In genomic region chr19:19627442-19627715, GRCh38 we compare ENCODE assay signal across 2 cellular contexts.
TF ChIP-seq lines count a peak whose summit lies in the region.

No MANE protein-coding gene starts in this region.

TF ChIP-seq in SK-N-SH, 30 proteins besides CTCF, POLR2A, EP300 and RAD21 (continued from another document):
- TF ChIP-seq, protein P1, sequence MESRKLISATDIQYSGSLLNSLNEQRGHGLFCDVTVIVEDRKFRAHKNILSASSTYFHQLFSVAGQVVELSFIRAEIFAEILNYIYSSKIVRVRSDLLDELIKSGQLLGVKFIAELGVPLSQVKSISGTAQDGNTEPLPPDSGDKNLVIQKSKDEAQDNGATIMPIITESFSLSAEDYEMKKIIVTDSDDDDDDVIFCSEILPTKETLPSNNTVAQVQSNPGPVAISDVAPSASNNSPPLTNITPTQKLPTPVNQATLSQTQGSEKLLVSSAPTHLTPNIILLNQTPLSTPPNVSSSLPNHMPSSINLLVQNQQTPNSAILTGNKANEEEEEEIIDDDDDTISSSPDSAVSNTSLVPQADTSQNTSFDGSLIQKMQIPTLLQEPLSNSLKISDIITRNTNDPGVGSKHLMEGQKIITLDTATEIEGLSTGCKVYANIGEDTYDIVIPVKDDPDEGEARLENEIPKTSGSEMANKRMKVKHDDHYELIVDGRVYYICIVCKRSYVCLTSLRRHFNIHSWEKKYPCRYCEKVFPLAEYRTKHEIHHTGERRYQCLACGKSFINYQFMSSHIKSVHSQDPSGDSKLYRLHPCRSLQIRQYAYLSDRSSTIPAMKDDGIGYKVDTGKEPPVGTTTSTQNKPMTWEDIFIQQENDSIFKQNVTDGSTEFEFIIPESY (IDR thresholded peaks at IDR 0.05; ENCODE audit: borderline replicate concordance, low read depth): no peak
- TF ChIP-seq, protein P2, sequence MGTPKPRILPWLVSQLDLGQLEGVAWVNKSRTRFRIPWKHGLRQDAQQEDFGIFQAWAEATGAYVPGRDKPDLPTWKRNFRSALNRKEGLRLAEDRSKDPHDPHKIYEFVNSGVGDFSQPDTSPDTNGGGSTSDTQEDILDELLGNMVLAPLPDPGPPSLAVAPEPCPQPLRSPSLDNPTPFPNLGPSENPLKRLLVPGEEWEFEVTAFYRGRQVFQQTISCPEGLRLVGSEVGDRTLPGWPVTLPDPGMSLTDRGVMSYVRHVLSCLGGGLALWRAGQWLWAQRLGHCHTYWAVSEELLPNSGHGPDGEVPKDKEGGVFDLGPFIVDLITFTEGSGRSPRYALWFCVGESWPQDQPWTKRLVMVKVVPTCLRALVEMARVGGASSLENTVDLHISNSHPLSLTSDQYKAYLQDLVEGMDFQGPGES (IDR thresholded peaks at IDR 0.05; ENCODE audit: low read depth, low read length): no peak
- TF ChIP-seq RCOR1 (IDR thresholded peaks at IDR 0.05; ENCODE audit: low read length) (no peak), FOXJ3 (CRISPR knock-in tag; IDR thresholded peaks at IDR 0.05) (no peak), RFX5 (IDR thresholded peaks at IDR 0.05; ENCODE audit: low read length) (no peak), MXI1 (IDR thresholded peaks at IDR 0.05; ENCODE audit: low read depth, low read length) (no peak), USF1 (IDR thresholded peaks at IDR 0.05; ENCODE audit: borderline replicate concordance, low read depth) (no peak)

TF ChIP-seq in SK-N-SH treated with all-trans-retinoic acid at 6 μM for 48 hours, 23 proteins besides CTCF, POLR2A, EP300 and RAD21 (continued from another document):
- TF ChIP-seq, protein P3, sequence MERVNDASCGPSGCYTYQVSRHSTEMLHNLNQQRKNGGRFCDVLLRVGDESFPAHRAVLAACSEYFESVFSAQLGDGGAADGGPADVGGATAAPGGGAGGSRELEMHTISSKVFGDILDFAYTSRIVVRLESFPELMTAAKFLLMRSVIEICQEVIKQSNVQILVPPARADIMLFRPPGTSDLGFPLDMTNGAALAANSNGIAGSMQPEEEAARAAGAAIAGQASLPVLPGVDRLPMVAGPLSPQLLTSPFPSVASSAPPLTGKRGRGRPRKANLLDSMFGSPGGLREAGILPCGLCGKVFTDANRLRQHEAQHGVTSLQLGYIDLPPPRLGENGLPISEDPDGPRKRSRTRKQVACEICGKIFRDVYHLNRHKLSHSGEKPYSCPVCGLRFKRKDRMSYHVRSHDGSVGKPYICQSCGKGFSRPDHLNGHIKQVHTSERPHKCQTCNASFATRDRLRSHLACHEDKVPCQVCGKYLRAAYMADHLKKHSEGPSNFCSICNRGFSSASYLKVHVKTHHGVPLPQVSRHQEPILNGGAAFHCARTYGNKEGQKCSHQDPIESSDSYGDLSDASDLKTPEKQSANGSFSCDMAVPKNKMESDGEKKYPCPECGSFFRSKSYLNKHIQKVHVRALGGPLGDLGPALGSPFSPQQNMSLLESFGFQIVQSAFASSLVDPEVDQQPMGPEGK (CRISPR knock-in tag; IDR thresholded peaks at IDR 0.05; ENCODE audit: borderline replicate concordance): no peak
- TF ChIP-seq CREB5 (CRISPR knock-in tag; IDR thresholded peaks at IDR 0.05; ENCODE audit: low read depth) (no peak), TOX (CRISPR knock-in tag; IDR thresholded peaks at IDR 0.05; ENCODE audit: borderline replicate concordance) (no peak), CSDC2 (CRISPR knock-in tag; IDR thresholded peaks at IDR 0.05) (no peak), CSRNP3 (CRISPR knock-in tag; IDR thresholded peaks at IDR 0.05) (no peak), ISL1 (CRISPR knock-in tag; IDR thresholded peaks at IDR 0.05) (no peak), GLIS3 (CRISPR knock-in tag; IDR thresholded peaks at IDR 0.05) (no peak)
